In genomic region chr14:100213956-100214767, GRCh38 we compare ENCODE assay signal across 1 cellular context.
TF ChIP-seq lines count a peak whose summit lies in the region.

No MANE protein-coding gene starts in this region.

TF ChIP-seq in GM12878, 131 proteins besides CTCF, POLR2A, EP300 and RAD21 (continued from another document):
- peak; percentile 76; the same call in 2 of the 3 replicates for TF ChIP-seq POU2F2 (IDR thresholded peaks at IDR 0.05; ENCODE audit: borderline replicate concordance, low read depth, low read length)
- TF ChIP-seq TAF1 (IDR thresholded peaks at IDR 0.05; ENCODE audit: borderline replicate concordance, low read depth, low read length): peak; percentile 55; the same call in 1 of the 2 replicates
- peak; percentile 10 to 64; a peak in 1 of 4 replicates for TF ChIP-seq BHLHE40 (IDR thresholded peaks at IDR 0.05; ENCODE audit: borderline replicate concordance in 1 of 2, low read depth in 2 of 2, low read length in 1 of 2)
- TF ChIP-seq PKNOX1 (IDR thresholded peaks at IDR 0.05): 0 out of 2 replicates have a peak, but pooled peaks have one; percentile 10
- TF ChIP-seq RUNX3 (IDR thresholded peaks at IDR 0.05; ENCODE audit: low read length): peak; percentile 50
- peak; percentile 57 for TF ChIP-seq KLF5 (IDR thresholded peaks at IDR 0.05; ENCODE audit: partially characterized antibody)
- peak; percentile 81 for TF ChIP-seq NKRF (conservative IDR thresholded peaks at IDR 0.05)
- TF ChIP-seq ZNF687 (IDR thresholded peaks at IDR 0.05): 0 out of 2 replicates have a peak, but pooled peaks have one; percentile 52
- TF ChIP-seq LARP7 (IDR thresholded peaks at IDR 0.05): peak; percentile 83
- 0 out of 2 replicates have a peak, but pooled peaks have one; percentile 12 for TF ChIP-seq ZSCAN29 (IDR thresholded peaks at IDR 0.05)
- no peak for TF ChIP-seq STAT3 (IDR thresholded peaks at IDR 0.05; ENCODE audit: low read depth, low read length)
- 0 out of 2 replicates have a peak, but pooled peaks have one; percentile 45 for TF ChIP-seq TARDBP (IDR thresholded peaks at IDR 0.05; ENCODE audit: borderline replicate concordance)
- TF ChIP-seq TCF12 (IDR thresholded peaks at IDR 0.05; ENCODE audit: low read depth, low read length): 0 out of 2 replicates have a peak, but pooled peaks have one; percentile 6
- no peak for TF ChIP-seq RELB (IDR thresholded peaks at IDR 0.05; ENCODE audit: low read depth)
- TF ChIP-seq ASH2L (IDR thresholded peaks at IDR 0.05; ENCODE audit: borderline replicate concordance, low read depth): 0 out of 2 replicates have a peak, but pooled peaks have one; percentile 59
- peak in 1 of 2 experiments; percentile 9; a peak in 1 of 3 replicates for TF ChIP-seq EGR1 (IDR thresholded peaks at IDR 0.05; ENCODE audit: borderline replicate concordance in 1 of 2, low read depth in 2 of 2, low read length in 2 of 2)
- peak; percentile 78; the same call in 1 of the 2 replicates for TF ChIP-seq BACH1 (IDR thresholded peaks at IDR 0.05; ENCODE audit: borderline replicate concordance)
- TF ChIP-seq ZBED1 (IDR thresholded peaks at IDR 0.05; ENCODE audit: borderline replicate concordance): 0 out of 2 replicates have a peak, but pooled peaks have one; percentile 32
- TF ChIP-seq EED (IDR thresholded peaks at IDR 0.05; ENCODE audit: low read depth): peak; percentile 34; the same call in 1 of the 2 replicates
- TF ChIP-seq CHD2 (IDR thresholded peaks at IDR 0.05; ENCODE audit: borderline replicate concordance, low read depth, low read length): 0 out of 2 replicates have a peak, but pooled peaks have one; percentile 19
- no peak for TF ChIP-seq MLLT1 (IDR thresholded peaks at IDR 0.05)
- peak; percentile 82 for TF ChIP-seq NR2F1 (conservative IDR thresholded peaks at IDR 0.05)
- TF ChIP-seq GATAD2B (conservative IDR thresholded peaks at IDR 0.05; ENCODE audit: low read depth): peak; percentile 93
- TF ChIP-seq IKZF2 (IDR thresholded peaks at IDR 0.05): peak in 1 of 2 experiments; percentile 17; a peak in 2 of 4 replicates
- 0 out of 2 replicates have a peak, but pooled peaks have one; percentile 8 for TF ChIP-seq NR2C1 (IDR thresholded peaks at IDR 0.05)
- no peak for TF ChIP-seq FOXK2 (IDR thresholded peaks at IDR 0.05)
- TF ChIP-seq PML (IDR thresholded peaks at IDR 0.05; ENCODE audit: low read length): 0 out of 2 replicates have a peak, but pooled peaks have one; percentile 74
- TF ChIP-seq SUZ12 (IDR thresholded peaks at IDR 0.05; ENCODE audit: unreplicated experiment): no peak
- TF ChIP-seq CREB1 (IDR thresholded peaks at IDR 0.05; ENCODE audit: low read depth): 0 out of 2 replicates have a peak, but pooled peaks have one; percentile 37
- peak; percentile 89 for TF ChIP-seq POLR2AphosphoS5 (IDR thresholded peaks at IDR 0.05; ENCODE audit: low read length)
- peak; percentile 13 for TF ChIP-seq SP1 (IDR thresholded peaks at IDR 0.05; ENCODE audit: low read depth, low read length)
- no peak for TF ChIP-seq MEF2B (IDR thresholded peaks at IDR 0.05; ENCODE audit: partially characterized antibody, poor library complexity, severe bottlenecking)
- TF ChIP-seq MAX (IDR thresholded peaks at IDR 0.05; ENCODE audit: low read depth, low read length): 0 out of 2 replicates have a peak, but pooled peaks have one; percentile 51
- peak; percentile 90 for TF ChIP-seq IKZF1 (conservative IDR thresholded peaks at IDR 0.05)
